25 cellular contexts compared by ENCODE assay signal in genomic region chr2:33873206-33873605, GRCh38.
"Had no signal": no experiment of that assay in that cellular context is flagged by ENCODE, and none has a peak within 500 bp of the region (broad histone marks: within the 10 kb centered on the region; RNA-seq: fewer than 3 reads in every experiment).

No MANE protein-coding gene starts in this region.

- H3K36me3 ChIP-seq: brain microvascular endothelial cell, WERI-Rb-1 had no signal

- H3K4me3 ChIP-seq: coronary artery, dorsolateral prefrontal cortex had no signal

- H3K27me3 ChIP-seq: brain microvascular endothelial cell, dorsolateral prefrontal cortex had no signal

- H3K27ac ChIP-seq: brain microvascular endothelial cell, coronary artery, dorsolateral prefrontal cortex, WERI-Rb-1 had no signal

- DNase-seq: activated B cell treated with CpG ODN at 0.5 μM for 24 hours; activated CD4-positive, alpha-beta T cell treated with anti-CD3 and anti-CD28 coated beads for 48 hours; activated CD4-positive, alpha-beta T cell treated with anti-CD3 and anti-CD28 coated beads, Interleukin-2, amount 50 U/mL, for 1 hour; activated CD4-positive, alpha-beta T cell treated with anti-CD3 and anti-CD28 coated beads, Interleukin-2, amount 50 U/mL, for 48 hours; activated CD8-positive, alpha-beta memory T cell treated with anti-CD3 and anti-CD28 coated beads for 24 hours; activated CD8-positive, alpha-beta T cell treated with anti-CD3 and anti-CD28 coated beads for 36 hours; activated effector memory CD4-positive, alpha-beta T cell treated with Interleukin-2 at 50 U/mL for 16 hours; activated gamma-delta T cell treated with Interleukin-2 at 50 U/mL for 16 hours; activated naive CD4-positive, alpha-beta T cell treated with anti-CD3 and anti-CD28 coated beads, Interleukin-2, amount 50 U/mL, for 16 hours; activated naive CD4-positive, alpha-beta T cell treated with Interleukin-2 at 50 U/mL for 16 hours; activated T-cell treated with anti-CD3 and anti-CD28 coated beads, Interleukin-2, amount 50 U/mL, for 4 hours; amniotic stem cell; anterior cingulate cortex; brain microvascular endothelial cell; dorsolateral prefrontal cortex; effector memory CD4-positive, alpha-beta T cell; endodermal cell; foreskin fibroblast; head of caudate nucleus; T1000; WERI-Rb-1 had no signal

- ATAC-seq: activated CD4-positive, CD25-positive, alpha-beta regulatory T cell treated with anti-CD3 and anti-CD28 coated beads, Interleukin-2, amount 50 U/mL, for 24 hours; activated CD8-positive, alpha-beta T cell treated with anti-CD3 and anti-CD28 coated beads for 36 hours; activated T-cell treated with anti-CD3 and anti-CD28 coated beads, Interleukin-2, amount 50 U/mL, for 4 hours; activated T-helper 17 cell treated with anti-CD3 and anti-CD28 coated beads, Interleukin-2, amount 50 U/mL, for 72 hours; esophagus mucosa had no signal
